Comparison of ENCODE assay signal across 26 cellular contexts in genomic region chr7:12233175-12233574, GRCh38. TPM values are rescaled to one million over a fixed set of nuclear protein-coding genes. Genes with fewer than 3 reads are reported as not detected.
A peak's percentile ranks its signal among the peaks of the same experiment; 100 is the strongest.
DNase-seq lines count a peak whose midpoint lies in the region; ATAC-seq, FAIRE-seq and TF ChIP-seq lines count a peak whose summit lies in the region.
"Had no signal": no experiment of that assay in that cellular context is flagged by ENCODE, and none has a peak within 500 bp of the region (broad histone marks: within the 10 kb centered on the region; RNA-seq: fewer than 3 reads in every experiment).

No MANE protein-coding gene starts in this region.

- no peaks in the 10 kb centered on the region for H3K4me1 ChIP-seq in Peyer's patch
- H3K4me1 ChIP-seq: A549; BLaER1 treated with 17β-estradiol and CSF1 and Interleukin-3, amounts not matched to agents 10 nM and 100 nM; esophagus muscularis mucosa; prostate gland; stomach had no signal

- TF ChIP-seq CTCF in Peyer's patch (IDR thresholded peaks at IDR 0.05), result no peak

- H3K27me3 ChIP-seq in Peyer's patch, result no peaks in the 10 kb centered on the region
- H3K27me3 ChIP-seq: BLaER1 treated with 17β-estradiol and CSF1 and Interleukin-3, amounts not matched to agents 10 nM and 100 nM; esophagus muscularis mucosa; stomach had no signal

- FAIRE-seq in G401.6 (lab: Jason Lieb, UNC) (peak; percentile 85), urothelium cell line (lab: Jason Lieb, UNC) (no peak)
- FAIRE-seq: A549, K562 had no signal

- DNase-seq in urothelium cell line (ENCODE audit: low spot score) (no peak), NCI-H748 (lab: John Stamatoyannopoulos, UW; ENCODE audit: unreplicated experiment) (no peak), Peyer's patch (no peak)
- no peak for DNase-seq in activated effector memory CD4-positive, alpha-beta T cell treated with anti-CD3 and anti-CD28 coated beads, Interleukin-2, amount 50 U/mL, for 16 hours
- DNase-seq: activated CD4-positive, CD25-positive, alpha-beta regulatory T cell; activated naive CD4-positive, alpha-beta T cell treated with anti-CD3 and anti-CD28 coated beads, Interleukin-2, amount 50 U/mL, for 16 hours; activated T-cell treated with anti-CD3 and anti-CD28 coated beads, Interleukin-2, amount 50 U/mL, for 48 hours; effector CD8-positive, alpha-beta T cell; HFFc6; left ventricle myocardium inferior; NCI-H774; PC-9; stimulated activated CD4-positive, alpha-beta T cell treated with anti-CD3 and anti-CD28 coated beads, Interleukin-2, amount 100 ng/mL, for 48 hours; stomach; T-helper 2 cell; trophoblast cell had no signal

- no peak overlapping the region for H3K27ac ChIP-seq in Peyer's patch
- H3K27ac ChIP-seq: A549; BLaER1 treated with 17β-estradiol and CSF1 and Interleukin-3, amounts not matched to agents 10 nM and 100 nM; esophagus muscularis mucosa; left ventricle myocardium inferior; PC-9; prostate gland; skin epidermis; stomach had no signal

- no peak for TF ChIP-seq POLR2A in Peyer's patch (IDR thresholded peaks at IDR 0.05)

- peak; percentile 78 for ATAC-seq in GM19395 (IDR thresholded peaks at IDR 0.05; ENCODE audit: unreplicated experiment)
- ATAC-seq in GM21786 (IDR thresholded peaks at IDR 0.05; ENCODE audit: unreplicated experiment), result peak; percentile 67
- peak; percentile 65 for ATAC-seq in HG03108 (IDR thresholded peaks at IDR 0.05; ENCODE audit: unreplicated experiment)
- ATAC-seq: A549, K562 had no signal

- peaks cover 0 to 24% (median 0%) of the 10 kb centered on the region in 3 donors for H3K36me3 ChIP-seq in Peyer's patch
- H3K36me3 ChIP-seq: prostate gland had no signal

- H3K9me3 ChIP-seq in Peyer's patch, result no peaks in the 10 kb centered on the region
- H3K9me3 ChIP-seq: A549, esophagus muscularis mucosa, prostate gland, stomach had no signal

- H3K4me3 ChIP-seq in Peyer's patch, result no peak overlapping the region
- H3K4me3 ChIP-seq: A549; BLaER1 treated with 17β-estradiol and CSF1 and Interleukin-3, amounts not matched to agents 10 nM and 100 nM; esophagus muscularis mucosa; K562; left ventricle myocardium inferior; PC-9; prostate gland; skin epidermis; stomach had no signal

RNA-seq across cellular contexts. Expression of gene TMEM106B, which starts 22.1 kb away (rescaled TPM):
- 10 to 100 TPM; 30.5 to 87.4 (median 42.8) TPM for total RNA-seq in Peyer's patch
